Comparison of ENCODE assay signal across 1 cellular context in genomic region chr17:11097121-11097520, GRCh38.
TF ChIP-seq lines count a peak whose summit lies in the region.

No MANE protein-coding gene starts in this region.

TF ChIP-seq in GM23338, 12 proteins besides CTCF, POLR2A, EP300 and RAD21 (continued from another document):
- TF ChIP-seq ZNF462 (CRISPR knock-in tag; IDR thresholded peaks at IDR 0.05) (no peak), CREB1 (CRISPR knock-in tag; IDR thresholded peaks at IDR 0.05; ENCODE audit: low read depth) (no peak)
